In genomic region chr7:129773871-129774270, GRCh38 we compare ENCODE assay signal across 29 cellular contexts.
A peak's percentile ranks its signal among the peaks of the same experiment; 100 is the strongest.
DNase-seq lines count a peak whose midpoint lies in the region; ATAC-seq, FAIRE-seq and TF ChIP-seq lines count a peak whose summit lies in the region.
"Had no signal": no experiment of that assay in that cellular context is flagged by ENCODE, and none has a peak within 500 bp of the region (broad histone marks: within the 10 kb centered on the region; RNA-seq: fewer than 3 reads in every experiment).

No MANE protein-coding gene starts in this region.

- H3K27ac ChIP-seq in H1 (ENCODE audit: low read depth, low read length) (no peak overlapping the region), gastrocnemius medialis (no peak overlapping the region), ascending aorta (no peak overlapping the region)
- H3K27ac ChIP-seq: adrenal gland, body of pancreas, neural progenitor cell, right atrium auricular region, SK-N-MC, suprapubic skin, upper lobe of left lung had no signal

- H3K4ac ChIP-seq in H1 (replicated peaks; ENCODE audit: insufficient read length, low read depth, low read length): no peak overlapping the region

- H3K14ac ChIP-seq in H1 (ENCODE audit: insufficient read length): no peak overlapping the region

- POLR2A ChIA-PET in H1 (lab: Charles Lee; ENCODE audit: partially characterized antibody): interaction anchor here (1.3 to 3.1 kb wide), 6 partner anchors 8 to 162 kb away, joined by 3 to 27 read pairs (median 4); partner anchors contain the start of gene NRF1

- CTCF ChIA-PET in H1 (lab: Charles Lee; ENCODE audit: partially characterized antibody): interaction anchor here (1.2 to 8.1 kb wide), 11 partner anchors 9 to 237 kb away, joined by 3 to 45 read pairs (median 4); no protein-coding TSS in a partner anchor

- H3K36me3 ChIP-seq in H1 (ENCODE audit: control insufficient read depth in 2 of 4, insufficient read depth in 4 of 4, low read length in 3 of 4): peaks cover 0 to 6% (median 3%) of the 10 kb centered on the region in 4 experiments; a peak in 2 of 8 replicates
- no peaks in the 10 kb centered on the region for H3K36me3 ChIP-seq in gastrocnemius medialis
- no peaks in the 10 kb centered on the region for H3K36me3 ChIP-seq in ascending aorta
- H3K36me3 ChIP-seq: adrenal gland, neural progenitor cell, right atrium auricular region, suprapubic skin, upper lobe of left lung had no signal

- H3K23ac ChIP-seq in H1 (ENCODE audit: insufficient read length): no peak overlapping the region

- no peak overlapping the region for H3K9ac ChIP-seq in H1 (replicated peaks in 1 of 4; ENCODE audit: extremely low read depth in 1 of 4, low read depth in 3 of 4, low read length in 3 of 4)
- H3K9ac ChIP-seq: neural progenitor cell had no signal

- H3K18ac ChIP-seq in H1 (ENCODE audit: extremely low read depth, low read length): peak overlapping the region; percentile 79; the same call in 1 of the 2 replicates

- no peak for TF ChIP-seq EP300 in H1 (IDR thresholded peaks at IDR 0.05; ENCODE audit: borderline replicate concordance in 1 of 2, low read depth in 2 of 2, low read length in 2 of 2)

- H3K27me3 ChIP-seq in H1 (replicated peaks in 1 of 4; ENCODE audit: control insufficient read depth in 3 of 4, extremely low read depth in 1 of 4, insufficient read depth in 3 of 4, low read length in 3 of 4) (peaks cover 17 to 38% (median 36%) of the 10 kb centered on the region in 4 experiments), gastrocnemius medialis (peaks cover 13 to 18% (median 17%) of the 10 kb centered on the region in 3 donors), ascending aorta (peaks cover 14% of the 10 kb centered on the region)
- H3K27me3 ChIP-seq: body of pancreas had no signal

- H3K9me3 ChIP-seq in H1 (ENCODE audit: insufficient read depth in 2 of 2, low read depth in 1 of 2, low read length in 1 of 2): no peaks in the 10 kb centered on the region
- no peaks in the 10 kb centered on the region for H3K9me3 ChIP-seq in gastrocnemius medialis
- no peaks in the 10 kb centered on the region for H3K9me3 ChIP-seq in ascending aorta
- H3K9me3 ChIP-seq: adrenal gland, body of pancreas, right atrium auricular region, suprapubic skin, upper lobe of left lung had no signal

- H3K4me1 ChIP-seq in H1 (replicated peaks in 1 of 4; ENCODE audit: control insufficient read depth in 3 of 4, insufficient read depth in 4 of 4, low read length in 3 of 4) (peaks cover 15 to 83% (median 63%) of the 10 kb centered on the region in 4 experiments), gastrocnemius medialis (no peaks in the 10 kb centered on the region), ascending aorta (peaks cover 2 to 4% of the 10 kb centered on the region in 2 donors)

- H2BK15ac ChIP-seq in H1 (ENCODE audit: low read length): peak overlapping the region; percentile 90; the same call in 1 of the 2 replicates

- ATAC-seq in gastrocnemius medialis: no peak
- no peak for ATAC-seq in GM21737 (IDR thresholded peaks at IDR 0.05; ENCODE audit: unreplicated experiment)
- ATAC-seq: body of pancreas; CD8-positive, alpha-beta T cell; effector memory CD8-positive, alpha-beta T cell had no signal

- TF ChIP-seq RAD21 in H1 (IDR thresholded peaks at IDR 0.05 in 1 of 2, conservative IDR thresholded peaks at IDR 0.05 in 1 of 2; ENCODE audit: low read depth in 2 of 2, low read length in 2 of 2): no peak

- peaks cover 14 to 18% of the 10 kb centered on the region in 2 experiments for H4K20me1 ChIP-seq in H1 (replicated peaks in 1 of 2; ENCODE audit: control insufficient read depth in 1 of 2, insufficient read depth in 2 of 2, low read length in 2 of 2)

- TF ChIP-seq CTCF in H1 (IDR thresholded peaks at IDR 0.05; ENCODE audit: control extremely low read depth in 1 of 3, insufficient read depth in 1 of 3, low read depth in 1 of 3, low read length in 3 of 3) (no peak), gastrocnemius medialis (IDR thresholded peaks at IDR 0.05 in 4 of 5, conservative IDR thresholded peaks at IDR 0.05 in 1 of 5) (no peak), ascending aorta (IDR thresholded peaks at IDR 0.05) (no peak)

- peak overlapping the region; percentile 83 for H4K91ac ChIP-seq in H1 (replicated peaks; ENCODE audit: insufficient read length, low read length)

- H2BK12ac ChIP-seq in H1 (ENCODE audit: low read depth, low read length): peak overlapping the region; percentile 98; the same call in 1 of the 2 replicates

- intact Hi-C loops in gastrocnemius medialis (cut with DNase I; ENCODE audit: low total_unique reads) (no loop called here), ascending aorta (cut with DNase I) (no loop called here)

- TF ChIP-seq POLR2A in H1 (IDR thresholded peaks at IDR 0.05; ENCODE audit: control extremely low read depth in 1 of 2, low read depth in 2 of 2, low read length in 2 of 2) (no peak), gastrocnemius medialis (IDR thresholded peaks at IDR 0.05) (no peak)

- no peak overlapping the region for H4K5ac ChIP-seq in H1 (ENCODE audit: insufficient read length, low read depth, low read length)

- 0 out of 4 replicates have a peak overlapping the region, but pooled peaks of 1 of the 2 experiments have one; percentile 82 for H3K4me2 ChIP-seq in H1 (ENCODE audit: insufficient read depth in 1 of 2, low read depth in 2 of 2, low read length in 2 of 2)
- H3K4me2 ChIP-seq: neural progenitor cell had no signal

- H3K56ac ChIP-seq in H1 (replicated peaks; ENCODE audit: insufficient read length, low read depth, low read length): no peak overlapping the region

- H2BK20ac ChIP-seq in H1 (ENCODE audit: low read length): peak overlapping the region; percentile 95

- peak overlapping the region; percentile 90; the same call in 1 of the 2 replicates for H2AK5ac ChIP-seq in H1 (ENCODE audit: low read depth, low read length)

- H3K79me2 ChIP-seq in H1 (ENCODE audit: control insufficient read depth in 1 of 2, insufficient read depth in 2 of 2, low read length in 2 of 2): peaks cover 2 to 29% of the 10 kb centered on the region in 2 experiments; a peak in 2 of 4 replicates

- peaks cover 25% of the 10 kb centered on the region for H3K79me1 ChIP-seq in H1 (ENCODE audit: low read depth, low read length)

- H3K4me3 ChIP-seq in H1 (ENCODE audit: extremely low read depth in 1 of 4, insufficient read depth in 2 of 4, low read depth in 3 of 4, low read length in 4 of 4) (no peak overlapping the region), gastrocnemius medialis (no peak overlapping the region), ascending aorta (no peak overlapping the region)
- H3K4me3 ChIP-seq: adrenal gland, body of pancreas, neural progenitor cell, right atrium auricular region, SK-N-MC, suprapubic skin, upper lobe of left lung had no signal

- peaks cover 11% of the 10 kb centered on the region for H3K23me2 ChIP-seq in H1 (ENCODE audit: low read depth, low read length)

- no peak overlapping the region for H4K8ac ChIP-seq in H1 (ENCODE audit: extremely low read depth, insufficient read depth, low read length)

- DNase-seq in NCI-H82 (lab: John Stamatoyannopoulos, UW): peak; percentile 18
- no peak for DNase-seq in NCI-H82 treated with DMSO at 0.1 percent for 48 hours (lab: John Stamatoyannopoulos, UW; ENCODE audit: unreplicated experiment)
- peak; percentile 23 for DNase-seq in NCI-H524 treated with DMSO at 0.1 percent for 48 hours (lab: John Stamatoyannopoulos, UW)
- no peak for DNase-seq in H1 (ENCODE audit: low read depth in 1 of 2, low spot score in 2 of 2)
- DNase-seq in NCI-H1436 treated with DMSO at 0.1 percent for 48 hours (lab: John Stamatoyannopoulos, UW): no peak
- DNase-seq in gastrocnemius medialis: no peak
- no peak for DNase-seq in ascending aorta (ENCODE audit: low spot score in 2 of 2)
- DNase-seq: activated CD4-positive, alpha-beta memory T cell treated with anti-CD3 and anti-CD28 coated beads, Interleukin-2, amount 10 ng/mL, durations not matched to agents 7 days and 5 days; activated CD4-positive, alpha-beta T cell treated with anti-CD3 and anti-CD28 coated beads for 1 hour; activated CD8-positive, alpha-beta memory T cell treated with anti-CD3 and anti-CD28 coated beads, Interleukin-2, amount 50 U/mL, for 4 hours; activated naive CD4-positive, alpha-beta T cell treated with anti-CD3 and anti-CD28 coated beads for 36 hours; adrenal gland; body of pancreas; CD8-positive, alpha-beta T cell; DMS153; effector memory CD8-positive, alpha-beta T cell; head of caudate nucleus; islet precursor cell; NCI-H187 treated with DMSO at 0.1 percent for 48 hours; RPMI8226; small intestine; stimulated activated naive CD4-positive, alpha-beta T cell; upper lobe of left lung had no signal

- no peak overlapping the region for H2AFZ ChIP-seq in H1 (ENCODE audit: low read length)
- H2AFZ ChIP-seq: neural progenitor cell had no signal

- no peak overlapping the region for H2BK120ac ChIP-seq in H1 (replicated peaks; ENCODE audit: low read depth, low read length)

- FAIRE-seq in H1 (lab: Jason Lieb, UNC): no peak
- FAIRE-seq: A204.1, small intestine had no signal

- peak overlapping the region; percentile 73; the same call in 1 of the 2 replicates for H2BK5ac ChIP-seq in H1 (ENCODE audit: low read depth, low read length)

- WGBS in H1 (ENCODE audit: extremely low coverage in 1 of 2, insufficient coverage in 1 of 2, insufficient read length in 1 of 2, insufficient replicate concordance in 2 of 2, low coverage in 1 of 2, low lambda C conversion rate in 2 of 2, missing lambda C conversion rate in 1 of 2), 2 experiments: 94% methylated on average over 3 of the region's 3 CpGs; no CpG with 5 or more reads in 1 of the 2 experiments

- in situ Hi-C loops in gastrocnemius medialis (cut with MboI; ENCODE audit: low sequenced_read_pairs in 4 of 4): no loop called here

TF ChIP-seq in H1, 55 proteins besides CTCF, POLR2A, EP300 and RAD21:
- no peak for TF ChIP-seq CTBP2 (IDR thresholded peaks at IDR 0.05; ENCODE audit: borderline replicate concordance, insufficient read depth, insufficient read length, low read length)
- TF ChIP-seq PHF8 (conservative IDR thresholded peaks at IDR 0.05; ENCODE audit: low read depth, low read length): no peak

Comparison
In these comparisons a context has a peak if more than half of its experiments do, and no peak if none do; other contexts are left out.
1. DNase-seq: peak in NCI-H82 (single experiment) and NCI-H524 treated with DMSO at 0.1 percent for 48 hours (single experiment); none in NCI-H82 treated with DMSO at 0.1 percent for 48 hours (single experiment), H1 (0 of 2), NCI-H1436 treated with DMSO at 0.1 percent for 48 hours (single experiment), gastrocnemius medialis (0 of 2) and ascending aorta (0 of 2).